8 cellular contexts compared by ENCODE assay signal in genomic region chr12:6323340-6323994, GRCh38. TPM values are rescaled to one million over a fixed set of nuclear protein-coding genes. Genes with fewer than 3 reads are reported as not detected.
A peak's percentile ranks its signal among the peaks of the same experiment; 100 is the strongest.
DNase-seq lines count a peak whose midpoint lies in the region; ATAC-seq, FAIRE-seq and TF ChIP-seq lines count a peak whose summit lies in the region.

No MANE protein-coding gene starts in this region.

- TF ChIP-seq EP300 in Ishikawa (IDR thresholded peaks at IDR 0.05; ENCODE audit: borderline replicate concordance) = peak; percentile 30; the same call in 1 of the 2 replicates

- FAIRE-seq in GM19239 (lab: Jason Lieb, UNC) (peak; percentile 89), bronchial epithelial cell (lab: Jason Lieb, UNC) (no peak)

- TF ChIP-seq RAD21 in Ishikawa (IDR thresholded peaks at IDR 0.05; ENCODE audit: low read depth) = peak; percentile 64

- H3K27me3 ChIP-seq in bronchial epithelial cell (ENCODE audit: control insufficient read depth, insufficient read depth, low read length) = no peaks in the 10 kb centered on the region
- H3K27me3 ChIP-seq in iPS-20b (ENCODE audit: insufficient read depth, low read length) = no peaks in the 10 kb centered on the region

- H3K36me3 ChIP-seq in bronchial epithelial cell (ENCODE audit: control insufficient read depth, insufficient read depth, low read length) = peaks cover 9% of the 10 kb centered on the region
- H3K36me3 ChIP-seq in iPS-20b (ENCODE audit: insufficient read depth, low read depth, low read length) = peaks cover 37% of the 10 kb centered on the region

- ATAC-seq in HG02642 (IDR thresholded peaks at IDR 0.05; ENCODE audit: poor library complexity, unreplicated experiment) = no peak

- peak; percentile 1 for DNase-seq in COLO668 (lab: John Stamatoyannopoulos, UW; ENCODE audit: unreplicated experiment)
- DNase-seq in GM19239 (ENCODE audit: insufficient read length, low spot score) = peak; percentile 79
- DNase-seq in SKM-1 (lab: John Stamatoyannopoulos, UW; ENCODE audit: unreplicated experiment) = peak; percentile 17
- peak; percentile 90 for DNase-seq in bronchial epithelial cell (ENCODE audit: low read depth)

- H3K9me3 ChIP-seq in iPS-20b (ENCODE audit: insufficient read depth, low read depth, low read length) = no peaks in the 10 kb centered on the region

- H3K27ac ChIP-seq in iPS-20b (ENCODE audit: low read length) = peak overlapping the region; percentile 80
- peak overlapping the region in 20 of 21 experiments; percentile 31 to 90 (median 76) for H3K27ac ChIP-seq in skin epidermis

- H3K4me3 ChIP-seq in bronchial epithelial cell (ENCODE audit: low read depth, low read length) (no peak overlapping the region), iPS-20b (ENCODE audit: low read length) (peak overlapping the region; percentile 40), skin epidermis (peak overlapping the region in 1 of 7 experiments; percentile 0)

- peak overlapping the region; percentile 65 for H3K9ac ChIP-seq in iPS-20b (ENCODE audit: low read depth, low read length)

- TF ChIP-seq CTCF in bronchial epithelial cell (IDR thresholded peaks at IDR 0.05; ENCODE audit: insufficient read depth, low read length, severe bottlenecking) = peak; percentile 41

- peaks cover 31% of the 10 kb centered on the region for H3K4me1 ChIP-seq in iPS-20b (ENCODE audit: insufficient read depth, low read length)

TF ChIP-seq in Ishikawa, 13 proteins besides CTCF, POLR2A, EP300 and RAD21:
- no peak for TF ChIP-seq USF1 (IDR thresholded peaks at IDR 0.05)
- no peak for TF ChIP-seq EGR1 (IDR thresholded peaks at IDR 0.05)
- TF ChIP-seq YY1 (IDR thresholded peaks at IDR 0.05; ENCODE audit: low read depth) = no peak
- TF ChIP-seq NFIC (IDR thresholded peaks at IDR 0.05) = 0 out of 2 replicates have a peak, but pooled peaks have one; percentile 4
- 0 out of 2 replicates have a peak, but pooled peaks have one; percentile 34 for TF ChIP-seq TCF12 (IDR thresholded peaks at IDR 0.05; ENCODE audit: low read depth)
- TF ChIP-seq, protein P1, sequence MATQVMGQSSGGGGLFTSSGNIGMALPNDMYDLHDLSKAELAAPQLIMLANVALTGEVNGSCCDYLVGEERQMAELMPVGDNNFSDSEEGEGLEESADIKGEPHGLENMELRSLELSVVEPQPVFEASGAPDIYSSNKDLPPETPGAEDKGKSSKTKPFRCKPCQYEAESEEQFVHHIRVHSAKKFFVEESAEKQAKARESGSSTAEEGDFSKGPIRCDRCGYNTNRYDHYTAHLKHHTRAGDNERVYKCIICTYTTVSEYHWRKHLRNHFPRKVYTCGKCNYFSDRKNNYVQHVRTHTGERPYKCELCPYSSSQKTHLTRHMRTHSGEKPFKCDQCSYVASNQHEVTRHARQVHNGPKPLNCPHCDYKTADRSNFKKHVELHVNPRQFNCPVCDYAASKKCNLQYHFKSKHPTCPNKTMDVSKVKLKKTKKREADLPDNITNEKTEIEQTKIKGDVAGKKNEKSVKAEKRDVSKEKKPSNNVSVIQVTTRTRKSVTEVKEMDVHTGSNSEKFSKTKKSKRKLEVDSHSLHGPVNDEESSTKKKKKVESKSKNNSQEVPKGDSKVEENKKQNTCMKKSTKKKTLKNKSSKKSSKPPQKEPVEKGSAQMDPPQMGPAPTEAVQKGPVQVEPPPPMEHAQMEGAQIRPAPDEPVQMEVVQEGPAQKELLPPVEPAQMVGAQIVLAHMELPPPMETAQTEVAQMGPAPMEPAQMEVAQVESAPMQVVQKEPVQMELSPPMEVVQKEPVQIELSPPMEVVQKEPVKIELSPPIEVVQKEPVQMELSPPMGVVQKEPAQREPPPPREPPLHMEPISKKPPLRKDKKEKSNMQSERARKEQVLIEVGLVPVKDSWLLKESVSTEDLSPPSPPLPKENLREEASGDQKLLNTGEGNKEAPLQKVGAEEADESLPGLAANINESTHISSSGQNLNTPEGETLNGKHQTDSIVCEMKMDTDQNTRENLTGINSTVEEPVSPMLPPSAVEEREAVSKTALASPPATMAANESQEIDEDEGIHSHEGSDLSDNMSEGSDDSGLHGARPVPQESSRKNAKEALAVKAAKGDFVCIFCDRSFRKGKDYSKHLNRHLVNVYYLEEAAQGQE (IDR thresholded peaks at IDR 0.05; ENCODE audit: low read depth) = no peak
- TF ChIP-seq TAF1 (IDR thresholded peaks at IDR 0.05; ENCODE audit: low read depth) = no peak
- 0 out of 2 replicates have a peak, but pooled peaks have one; percentile 19 for TF ChIP-seq MAX (IDR thresholded peaks at IDR 0.05)
- no peak for TF ChIP-seq CEBPB (IDR thresholded peaks at IDR 0.05)
- TF ChIP-seq ZBTB7A (IDR thresholded peaks at IDR 0.05; ENCODE audit: low read depth) = 0 out of 2 replicates have a peak, but pooled peaks have one; percentile 34
- TF ChIP-seq CREB1 (IDR thresholded peaks at IDR 0.05; ENCODE audit: low read depth) = no peak
- no peak for TF ChIP-seq TEAD4 (IDR thresholded peaks at IDR 0.05)

RNA-seq across cellular contexts. Expression of gene PLEKHG6, which starts 13.0 kb away (rescaled TPM):
- total RNA-seq in bronchial epithelial cell = 15.3 and 23.4 TPM in 2 replicates

RNA-seq across cellular contexts. Expression of gene TNFRSF1A, which starts 18.4 kb away (rescaled TPM):
- total RNA-seq in bronchial epithelial cell = 26.9 and 47.0 TPM in 2 replicates

RNA-seq across cellular contexts. Expression of gene SCNN1A, which starts 51.9 kb away (rescaled TPM):
- total RNA-seq in bronchial epithelial cell = 54.5 and 57.7 TPM in 2 replicates

Comparison
In these comparisons a context has a peak if more than half of its experiments do, and no peak if none do; other contexts are left out.
1. DNase-seq: peak in every context shown above with its lines; median percentile 90 in bronchial epithelial cell; 79 in GM19239; 17 in SKM-1; 1 in COLO668.